ENCODE assay signal across 8 cellular contexts in the genomic region with DNA sequence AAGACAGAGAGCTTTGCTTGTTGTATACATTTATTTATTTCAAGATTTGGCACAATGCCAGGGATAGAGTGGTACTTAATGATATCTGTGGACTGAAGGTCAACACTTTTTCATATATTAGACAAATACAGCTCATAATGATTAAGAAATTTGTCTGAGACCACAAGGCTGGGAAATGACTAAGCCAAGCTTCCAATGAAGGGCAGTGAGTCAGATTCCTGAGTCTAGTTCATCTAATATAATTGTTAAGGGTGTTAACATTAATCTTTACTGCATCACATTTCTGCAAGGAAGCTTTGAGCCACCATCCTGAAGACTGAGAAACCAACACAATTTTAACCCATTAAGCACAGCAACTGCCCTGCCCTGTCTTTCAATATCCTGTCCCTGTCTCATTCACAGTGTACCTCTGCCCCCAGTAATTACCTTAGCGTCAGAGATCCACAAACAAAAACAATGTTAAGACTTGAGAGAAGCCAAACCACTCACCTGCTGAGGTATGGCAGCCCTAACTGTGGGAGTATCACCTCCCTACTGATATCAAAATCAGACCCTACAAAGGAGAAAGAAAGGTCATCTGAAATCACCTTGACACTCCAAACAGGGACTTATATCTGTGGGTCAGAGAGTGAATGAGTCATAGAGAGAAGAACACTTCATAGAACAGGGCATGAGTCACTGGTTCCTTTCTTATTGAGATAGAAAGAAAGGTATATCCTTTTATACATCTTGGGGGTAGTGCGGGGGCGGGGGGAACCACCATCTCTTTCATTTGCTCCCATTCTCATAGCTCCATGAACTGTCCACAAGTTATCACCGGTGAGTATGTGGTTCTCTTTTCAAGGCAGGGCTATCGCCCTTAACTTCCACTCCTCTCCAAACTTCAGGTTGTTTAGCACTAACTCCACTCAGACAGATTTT.
DNase-seq lines count a peak whose midpoint lies in the region; ATAC-seq, FAIRE-seq and TF ChIP-seq lines count a peak whose summit lies in the region.

No MANE protein-coding gene starts in this region.

- H3K4me3 ChIP-seq in kidney (ENCODE audit: low read length in 2 of 2), result no peak overlapping the region

- no peak overlapping the region for H3K9ac ChIP-seq in kidney (ENCODE audit: low read length in 2 of 2)

- no peak overlapping the region for H3K4me3 Mint-ChIP-seq in chondrocyte (ENCODE audit: unreplicated experiment)
- H3K4me3 Mint-ChIP-seq in effector memory CD8-positive, alpha-beta T cell, result no peak overlapping the region

- H3K9me3 Mint-ChIP-seq in chondrocyte (ENCODE audit: low read depth), result no peaks in the 10 kb centered on the region
- H3K9me3 Mint-ChIP-seq in effector memory CD8-positive, alpha-beta T cell, result peaks cover 0 to 5% of the 10 kb centered on the region in 2 donors

- peaks cover 6 to 13% of the 10 kb centered on the region in 2 donors for H3K4me1 ChIP-seq in kidney (ENCODE audit: control insufficient read depth in 1 of 2, insufficient read depth in 1 of 2, low read depth in 1 of 2, low read length in 2 of 2)

- no peak for TF ChIP-seq CTCF in chondrocyte (IDR thresholded peaks at IDR 0.05)
- TF ChIP-seq CTCF in kidney (IDR thresholded peaks at IDR 0.05; ENCODE audit: borderline replicate concordance, extremely low read depth, insufficient read depth), result no peak

- ATAC-seq in GM18511 (IDR thresholded peaks at IDR 0.05; ENCODE audit: unreplicated experiment), result peak; percentile 97
- ATAC-seq in effector memory CD8-positive, alpha-beta T cell (replicated peaks), result no peak

- intact Hi-C loops in kidney (cut with DNase I), result no loop called here

- H3K27ac Mint-ChIP-seq in chondrocyte (ENCODE audit: unreplicated experiment), result peak overlapping the region; percentile 19
- H3K27ac Mint-ChIP-seq in effector memory CD8-positive, alpha-beta T cell, result no peak overlapping the region

- peaks cover 39% of the 10 kb centered on the region for H3K4me1 Mint-ChIP-seq in chondrocyte (ENCODE audit: low read depth)
- H3K4me1 Mint-ChIP-seq in effector memory CD8-positive, alpha-beta T cell (ENCODE audit: low read depth in 2 of 2), result no peaks in the 10 kb centered on the region

- DNase-seq in H54 (ENCODE audit: insufficient read length, low spot score) (no peak), LHCN-M2 (ENCODE audit: low read depth) (peak; percentile 91), chondrocyte (ENCODE audit: low spot score) (no peak), renal cortical epithelial cell (ENCODE audit: low read depth) (peak; percentile 97), kidney (no peak), NCI-H510A treated with DMSO at 0.1 percent for 48 hours (lab: John Stamatoyannopoulos, UW) (no peak)
- DNase-seq in effector memory CD8-positive, alpha-beta T cell, result no peak

- peak overlapping the region in 1 of 2 donors; percentile 26 for H3K27ac ChIP-seq in kidney (ENCODE audit: low read depth in 2 of 2, low read length in 2 of 2)

- peak; percentile 33 for FAIRE-seq in H54 (lab: Jason Lieb, UNC)
- FAIRE-seq in kidney (lab: Jason Lieb, UNC), result no peak

- no peaks in the 10 kb centered on the region for H3K36me3 Mint-ChIP-seq in chondrocyte (ENCODE audit: low read depth)
- no peaks in the 10 kb centered on the region for H3K36me3 Mint-ChIP-seq in effector memory CD8-positive, alpha-beta T cell (ENCODE audit: insufficient read depth)

- no peak for TF ChIP-seq POLR2A in H54 (IDR thresholded peaks at IDR 0.05; ENCODE audit: low read depth, low read length)

- H3K9me3 ChIP-seq in kidney (ENCODE audit: control insufficient read depth in 1 of 2, low read length in 2 of 2), result no peaks in the 10 kb centered on the region

- H3K27me3 Mint-ChIP-seq in chondrocyte (ENCODE audit: low read depth), result no peaks in the 10 kb centered on the region
- no peaks in the 10 kb centered on the region for H3K27me3 Mint-ChIP-seq in effector memory CD8-positive, alpha-beta T cell

- H3K36me3 ChIP-seq in kidney (ENCODE audit: control insufficient read depth in 1 of 2, insufficient read depth in 2 of 2, low read length in 2 of 2), result no peaks in the 10 kb centered on the region

Comparison
In these comparisons a context has a peak if more than half of its experiments do, and no peak if none do; other contexts are left out.
1. DNase-seq: peak in LHCN-M2 (single experiment) and renal cortical epithelial cell (single experiment); none in H54 (single experiment), chondrocyte (single experiment), kidney (single experiment), effector memory CD8-positive, alpha-beta T cell (0 of 3) and NCI-H510A treated with DMSO at 0.1 percent for 48 hours (single experiment).